9 cellular contexts compared by ENCODE assay signal in genomic region chr9:70479880-70480291, GRCh38.
DNase-seq lines count a peak whose midpoint lies in the region; ATAC-seq and TF ChIP-seq lines count a peak whose summit lies in the region.
"Had no signal": no experiment of that assay in that cellular context is flagged by ENCODE, and none has a peak within 500 bp of the region (broad histone marks: within the 10 kb centered on the region; RNA-seq: fewer than 3 reads in every experiment).

No MANE protein-coding gene starts in this region.

- H3K27me3 ChIP-seq in endodermal cell (ENCODE audit: control insufficient read depth, insufficient read depth, low read length, poor library complexity, severe bottlenecking) (no peaks in the 10 kb centered on the region), uterus (no peaks in the 10 kb centered on the region)

- no peaks in the 10 kb centered on the region for H3K9me3 ChIP-seq in endodermal cell (ENCODE audit: control insufficient read depth, low read length)
- H3K9me3 ChIP-seq in mucosa of descending colon = no peaks in the 10 kb centered on the region
- H3K9me3 ChIP-seq in uterus = no peaks in the 10 kb centered on the region

- no peaks in the 10 kb centered on the region for H3K36me3 Mint-ChIP-seq in endodermal cell (ENCODE audit: low read depth)

- H3K36me3 ChIP-seq in endodermal cell (ENCODE audit: control insufficient read depth, insufficient read depth, low read length) (no peaks in the 10 kb centered on the region), mucosa of descending colon (ENCODE audit: low read depth) (no peaks in the 10 kb centered on the region), uterus (no peaks in the 10 kb centered on the region)

- TF ChIP-seq POLR2A in uterus (IDR thresholded peaks at IDR 0.05) = no peak

- DNase-seq in NCI-H748 (lab: John Stamatoyannopoulos, UW; ENCODE audit: unreplicated experiment) = peak; percentile 68
- DNase-seq in NCI-H748 treated with DMSO at 0.1 percent for 48 hours (lab: John Stamatoyannopoulos, UW) = no peak
- DNase-seq in endodermal cell = peak; percentile 70
- peak; percentile 37 to 56 (median 54) for DNase-seq in mucosa of descending colon
- DNase-seq in uterus = peak in 1 of 2 donors; percentile 57
- no peak for DNase-seq in stimulated activated CD4-positive, alpha-beta T cell treated with anti-CD3 and anti-CD28 coated beads, Interleukin-15, amount 100 ng/mL, for 24 hours
- DNase-seq in UCSD-AML1 (lab: John Stamatoyannopoulos, UW; ENCODE audit: unreplicated experiment) = no peak

- H3K27ac Mint-ChIP-seq in endodermal cell = no peak overlapping the region
- H3K27ac Mint-ChIP-seq: B cell had no signal

- no peak overlapping the region for H3K4me3 ChIP-seq in endodermal cell (ENCODE audit: low read length)
- no peak overlapping the region for H3K4me3 ChIP-seq in mucosa of descending colon
- H3K4me3 ChIP-seq in uterus = no peak overlapping the region

- ATAC-seq in mucosa of descending colon (peak; percentile 56), GM19328 (IDR thresholded peaks at IDR 0.05; ENCODE audit: unreplicated experiment) (no peak)

- TF ChIP-seq CTCF in endodermal cell (conservative IDR thresholded peaks at IDR 0.05) (no peak), mucosa of descending colon (IDR thresholded peaks at IDR 0.05) (no peak), uterus (IDR thresholded peaks at IDR 0.05) (no peak)

- no peak overlapping the region for H3K9ac ChIP-seq in endodermal cell (ENCODE audit: extremely low read depth, low read length, poor library complexity, severe bottlenecking)

- H3K9me3 Mint-ChIP-seq in endodermal cell = no peaks in the 10 kb centered on the region

- peaks cover 13% of the 10 kb centered on the region for H3K4me1 Mint-ChIP-seq in endodermal cell

- H3K4me1 ChIP-seq in endodermal cell (ENCODE audit: control insufficient read depth, insufficient read depth, low read length) = no peaks in the 10 kb centered on the region
- peaks cover 23% of the 10 kb centered on the region for H3K4me1 ChIP-seq in mucosa of descending colon (ENCODE audit: low read depth)
- peaks cover 31 to 32% of the 10 kb centered on the region in 2 donors for H3K4me1 ChIP-seq in uterus

- H3K27me3 Mint-ChIP-seq in endodermal cell (ENCODE audit: insufficient read depth) = peaks cover 3% of the 10 kb centered on the region

- no peak overlapping the region for H3K4me3 Mint-ChIP-seq in endodermal cell
- H3K4me3 Mint-ChIP-seq: B cell had no signal

- 41 to 50% methylated on average over 5 of the region's 5 CpGs for WGBS in endodermal cell (ENCODE audit: insufficient coverage in 1 of 2, insufficient read length in 1 of 2), 2 experiments

- intact Hi-C loops in mucosa of descending colon (cut with DNase I, micrococcal nuclease) (loop anchor here (5.0 to 10.0 kb wide), 4 partner anchors 58 to 125 kb away; no protein-coding TSS in a partner anchor), uterus (cut with DNase I; ENCODE audit: low total_unique reads) (loop anchor here (1.0 to 5.0 kb wide), 2 partner anchors 60 to 122 kb away; no protein-coding TSS in a partner anchor)

- H3K27ac ChIP-seq in endodermal cell (ENCODE audit: low read depth, low read length) (no peak overlapping the region), uterus (peak overlapping the region; percentile 90 to 91)

Comparison
In these comparisons a context has a peak if more than half of its experiments do, and no peak if none do; other contexts are left out.
1. DNase-seq: peak in NCI-H748 (single experiment), endodermal cell (single experiment) and mucosa of descending colon (3 of 3); none in NCI-H748 treated with DMSO at 0.1 percent for 48 hours (single experiment), stimulated activated CD4-positive, alpha-beta T cell treated with anti-CD3 and anti-CD28 coated beads, Interleukin-15, amount 100 ng/mL, for 24 hours (single experiment) and UCSD-AML1 (single experiment).